ENCODE assay signal across 19 cellular contexts in genomic region chr15:85518979-85519761, GRCh38.
"Had no signal": no experiment of that assay in that cellular context is flagged by ENCODE, and none has a peak within 500 bp of the region (broad histone marks: within the 10 kb centered on the region; RNA-seq: fewer than 3 reads in every experiment).

No MANE protein-coding gene starts in this region.

- H3K36me3 ChIP-seq: colonic mucosa, right lobe of liver, thoracic aorta had no signal

- ATAC-seq: activated T-cell treated with anti-CD3 and anti-CD28 coated beads, Interleukin-2, amount 50 U/mL, for 4 hours; psoas muscle; right lobe of liver; stimulated activated naive CD8-positive, alpha-beta T cell treated with anti-CD3 and anti-CD28 coated beads, Interleukin-15, amount 100 ng/mL, for 72 hours; T-helper 17 cell had no signal

- H3K4me3 Mint-ChIP-seq: activated naive CD8-positive, alpha-beta T cell treated with anti-CD3 and anti-CD28 coated beads, Interleukin-2, amount 10 ng/mL, durations not matched to agents 7 days and 5 days; activated T-cell treated with anti-CD3 and anti-CD28 coated beads, Interleukin-2, amount 50 U/mL, for 4 hours; nephron progenitor cell; stimulated activated naive CD8-positive, alpha-beta T cell treated with anti-CD3 and anti-CD28 coated beads, Interleukin-15, amount 100 ng/mL, for 72 hours; T-helper 17 cell had no signal

- H3K9me3 Mint-ChIP-seq: activated naive CD8-positive, alpha-beta T cell treated with anti-CD3 and anti-CD28 coated beads, Interleukin-2, amount 10 ng/mL, durations not matched to agents 7 days and 5 days; activated T-cell treated with anti-CD3 and anti-CD28 coated beads, Interleukin-2, amount 50 U/mL, for 4 hours; nephron progenitor cell had no signal

- H3K27me3 ChIP-seq: cardiac muscle cell, colonic mucosa, right lobe of liver had no signal

- H3K27ac ChIP-seq: cardiac muscle cell, colonic mucosa, psoas muscle, right lobe of liver, thoracic aorta had no signal

- H3K27ac Mint-ChIP-seq: activated naive CD8-positive, alpha-beta T cell treated with anti-CD3 and anti-CD28 coated beads, Interleukin-2, amount 10 ng/mL, durations not matched to agents 7 days and 5 days; nephron progenitor cell had no signal

- H3K27me3 Mint-ChIP-seq: activated naive CD8-positive, alpha-beta T cell treated with anti-CD3 and anti-CD28 coated beads, Interleukin-2, amount 10 ng/mL, durations not matched to agents 7 days and 5 days; stimulated activated naive CD8-positive, alpha-beta T cell treated with anti-CD3 and anti-CD28 coated beads, Interleukin-15, amount 100 ng/mL, for 72 hours; T-helper 17 cell had no signal

- H3K9me3 ChIP-seq: colonic mucosa, psoas muscle, right lobe of liver, thoracic aorta had no signal

- DNase-seq: activated CD4-positive, alpha-beta T cell treated with anti-CD3 and anti-CD28 coated beads, Interleukin-2, amount 50 U/mL, for 1 hour; activated CD4-positive, CD25-positive, alpha-beta regulatory T cell; activated gamma-delta T cell treated with Interleukin-2 at 50 U/mL for 16 hours; activated naive CD8-positive, alpha-beta T cell treated with anti-CD3 and anti-CD28 coated beads, Interleukin-2, amount 10 ng/mL, durations not matched to agents 7 days and 5 days; activated T-cell treated with anti-CD3 and anti-CD28 coated beads, Interleukin-2, amount 50 U/mL, for 4 hours; colonic mucosa; effector CD8-positive, alpha-beta T cell; hypothalamus; left cardiac atrium; mammary epithelial cell; nephron progenitor cell; psoas muscle; right lobe of liver; stimulated activated CD4-positive, alpha-beta T cell treated with anti-CD3 and anti-CD28 coated beads, Interleukin-4, amount 100 ng/mL, for 1 hour; stimulated activated CD8-positive, alpha-beta memory T cell treated with anti-CD3 and anti-CD28 coated beads, Interleukin-4, amount 100 ng/mL, for 48 hours; stimulated activated naive CD8-positive, alpha-beta T cell treated with anti-CD3 and anti-CD28 coated beads, Interleukin-15, amount 100 ng/mL, for 72 hours; T-helper 17 cell had no signal

- H3K4me3 ChIP-seq: cardiac muscle cell, colonic mucosa, psoas muscle, right lobe of liver, thoracic aorta had no signal

- H3K4me1 ChIP-seq: psoas muscle had no signal
